Comparison of ENCODE assay signal across 2 cellular contexts in genomic region chr12:14589169-14590004, GRCh38.
A peak's percentile ranks its signal among the peaks of the same experiment; 100 is the strongest.
TF ChIP-seq lines count a peak whose summit lies in the region.

No MANE protein-coding gene starts in this region.

TF ChIP-seq in K562, 482 proteins besides CTCF, POLR2A, EP300 and RAD21 (continued from another document and continues in another):
- TF ChIP-seq ZNF76 (CRISPR knock-in tag; IDR thresholded peaks at IDR 0.05; ENCODE audit: borderline replicate concordance), result no peak
- no peak for TF ChIP-seq IRF1 (CRISPR knock-in tag; IDR thresholded peaks at IDR 0.05; ENCODE audit: borderline replicate concordance)
- TF ChIP-seq BCL6 (CRISPR knock-in tag; IDR thresholded peaks at IDR 0.05), result no peak
- TF ChIP-seq MTA3 (IDR thresholded peaks at IDR 0.05; ENCODE audit: borderline replicate concordance), result no peak
- TF ChIP-seq ZNF232 (CRISPR knock-in tag; IDR thresholded peaks at IDR 0.05), result no peak
- no peak for TF ChIP-seq ZNF133 (CRISPR knock-in tag; IDR thresholded peaks at IDR 0.05)
- no peak for TF ChIP-seq NR2C1 (IDR thresholded peaks at IDR 0.05)
- no peak for TF ChIP-seq NR2C1 (tag; IDR thresholded peaks at IDR 0.05)
- TF ChIP-seq ZNF609 (CRISPR knock-in tag; IDR thresholded peaks at IDR 0.05; ENCODE audit: borderline replicate concordance), result no peak
- no peak for TF ChIP-seq DIDO1 (tag; IDR thresholded peaks at IDR 0.05; ENCODE audit: low read depth)

TF ChIP-seq in HepG2, 621 proteins besides CTCF, POLR2A, EP300 and RAD21:
- peak; percentile 25; the same call in 1 of the 2 replicates for TF ChIP-seq ZNF687 (CRISPR knock-in tag; IDR thresholded peaks at IDR 0.05)
- 0 out of 2 replicates have a peak, but pooled peaks have one; percentile 22 for TF ChIP-seq ZFX (CRISPR knock-in tag; IDR thresholded peaks at IDR 0.05; ENCODE audit: low read depth)
- no peak for TF ChIP-seq SATB2 (CRISPR knock-in tag; IDR thresholded peaks at IDR 0.05)
- TF ChIP-seq ARID5B (CRISPR knock-in tag; IDR thresholded peaks at IDR 0.05), result no peak
- no peak for TF ChIP-seq PBX2 (CRISPR knock-in tag; IDR thresholded peaks at IDR 0.05)
- TF ChIP-seq ZBTB3 (CRISPR knock-in tag; IDR thresholded peaks at IDR 0.05; ENCODE audit: borderline replicate concordance, low read depth), result no peak
